ENCODE assay signal across 8 cellular contexts in the genomic region with DNA sequence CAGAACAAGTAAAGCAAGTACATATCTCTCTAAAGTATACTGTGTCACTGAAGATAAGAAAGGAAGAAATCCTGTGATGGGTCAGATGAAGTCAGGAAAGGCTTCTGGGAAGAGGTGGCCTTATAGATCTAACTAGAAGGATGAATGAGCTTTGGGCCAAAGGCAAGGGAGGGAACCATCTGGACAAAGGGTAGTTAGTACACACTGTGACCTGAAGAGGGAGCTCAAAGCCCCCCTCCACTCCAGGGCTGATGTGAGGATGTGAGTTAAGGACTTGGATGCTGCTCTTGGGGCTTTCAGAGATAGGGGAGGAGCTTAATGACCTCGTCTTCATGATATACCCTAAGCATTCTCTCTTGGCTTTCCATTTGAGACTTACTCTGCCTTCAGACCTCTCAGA.
DNase-seq lines count a peak whose midpoint lies in the region; ATAC-seq and TF ChIP-seq lines count a peak whose summit lies in the region.

No MANE protein-coding gene starts in this region.

- H4K91ac ChIP-seq in neuronal stem cell (ENCODE audit: low read depth, low read length, poor library complexity) = no peak overlapping the region

- no peak overlapping the region for H3K4ac ChIP-seq in neuronal stem cell (ENCODE audit: low read length)

- H3K27ac ChIP-seq in neuronal stem cell (replicated peaks; ENCODE audit: low read length) = no peak overlapping the region

- no peaks in the 10 kb centered on the region for H3K36me3 ChIP-seq in neuronal stem cell (replicated peaks in 1 of 2; ENCODE audit: control insufficient read depth in 2 of 2, insufficient read depth in 2 of 2, low read length in 2 of 2)

- no peak overlapping the region for H3K4me2 ChIP-seq in neuronal stem cell (ENCODE audit: insufficient read depth, low read length, poor library complexity, severe bottlenecking)

- no CpG with 5 or more reads among the region's 1 CpG for WGBS in neuronal stem cell (ENCODE audit: extremely low coverage in 2 of 2, insufficient read length in 2 of 2, insufficient replicate concordance in 1 of 2), 2 donors

- no peak overlapping the region for H3K18ac ChIP-seq in neuronal stem cell (ENCODE audit: low read length)

- no peaks in the 10 kb centered on the region for H3K4me1 ChIP-seq in neuronal stem cell (ENCODE audit: control insufficient read depth in 2 of 2, insufficient read depth in 1 of 2, low read depth in 1 of 2, low read length in 2 of 2)

- TF ChIP-seq CTCF in epithelial cell of esophagus (IDR thresholded peaks at IDR 0.05; ENCODE audit: insufficient read depth, low read depth, low read length, missing control alignments) = no peak

- H2BK5ac ChIP-seq in neuronal stem cell (ENCODE audit: low read length) = no peak overlapping the region

- H3K9me3 ChIP-seq in neuronal stem cell (replicated peaks in 1 of 2; ENCODE audit: control insufficient read depth in 2 of 2, insufficient read depth in 1 of 2, low read depth in 1 of 2, low read length in 2 of 2) = no peaks in the 10 kb centered on the region

- H2AK5ac ChIP-seq in neuronal stem cell (ENCODE audit: low read depth, low read length) = no peak overlapping the region

- no peak overlapping the region for H2BK15ac ChIP-seq in neuronal stem cell (ENCODE audit: low read length)

- ATAC-seq in SK-N-SH treated with all-trans-retinoic acid at 6 μM for 48 hours (peak; percentile 64), GM21717 (IDR thresholded peaks at IDR 0.05; ENCODE audit: unreplicated experiment) (no peak)

- H2BK12ac ChIP-seq in neuronal stem cell (ENCODE audit: low read length) = no peak overlapping the region

- H3K9ac ChIP-seq in neuronal stem cell (ENCODE audit: low read depth, low read length, poor library complexity) = no peak overlapping the region

- no peak overlapping the region for H4K8ac ChIP-seq in neuronal stem cell (ENCODE audit: low read depth, low read length)

- H2BK120ac ChIP-seq in neuronal stem cell (ENCODE audit: low read depth, low read length) = no peak overlapping the region

- no peak overlapping the region for H3K23ac ChIP-seq in neuronal stem cell (ENCODE audit: low read depth, low read length, poor library complexity)

- H3K4me3 ChIP-seq in epithelial cell of esophagus (ENCODE audit: low read length) = no peak overlapping the region
- no peak overlapping the region for H3K4me3 ChIP-seq in neuronal stem cell (ENCODE audit: low read length in 2 of 2)

- no peaks in the 10 kb centered on the region for H3K79me1 ChIP-seq in neuronal stem cell (ENCODE audit: low read depth, low read length)

- H2AFZ ChIP-seq in neuronal stem cell (ENCODE audit: low read length) = no peak overlapping the region

- H3K27me3 ChIP-seq in neuronal stem cell (ENCODE audit: control insufficient read depth in 3 of 3, insufficient read depth in 3 of 3, low read depth in 1 of 3, low read length in 3 of 3) = no peaks in the 10 kb centered on the region

- DNase-seq in activated CD4-positive, alpha-beta T cell treated with anti-CD3 and anti-CD28 coated beads for 48 hours = peak; percentile 59
- no peak for DNase-seq in activated CD4-positive, alpha-beta T cell treated with anti-CD3 and anti-CD28 coated beads, Interleukin-2, amount 50 U/mL, for 4 hours
- DNase-seq in HPDE6-E6E7 (ENCODE audit: extremely low spot score) (peak; percentile 12), epithelial cell of esophagus (ENCODE audit: low read depth) (peak; percentile 4), neuronal stem cell (ENCODE audit: low spot score) (peak; percentile 47)
- DNase-seq in NK-92 treated with Interleukin-12 subunit alpha and Interleukin-12 subunit beta, amount 100 ng/mL, for 24 hours (lab: John Stamatoyannopoulos, UW) = no peak

- H3K14ac ChIP-seq in neuronal stem cell (ENCODE audit: low read length) = no peak overlapping the region

TF ChIP-seq in SK-N-SH treated with all-trans-retinoic acid at 6 μM for 48 hours, 23 proteins besides CTCF, POLR2A, EP300 and RAD21 (continues in another document):
- no peak for TF ChIP-seq PATZ1 (CRISPR knock-in tag; IDR thresholded peaks at IDR 0.05; ENCODE audit: borderline replicate concordance)
- no peak for TF ChIP-seq PPARA (CRISPR knock-in tag; IDR thresholded peaks at IDR 0.05; ENCODE audit: borderline replicate concordance)
- no peak for TF ChIP-seq TCF4 (CRISPR knock-in tag; IDR thresholded peaks at IDR 0.05; ENCODE audit: borderline replicate concordance)
- no peak for TF ChIP-seq CSDC2 (CRISPR knock-in tag; IDR thresholded peaks at IDR 0.05)
- TF ChIP-seq ISL1 (CRISPR knock-in tag; IDR thresholded peaks at IDR 0.05) = no peak
- TF ChIP-seq TOX (CRISPR knock-in tag; IDR thresholded peaks at IDR 0.05; ENCODE audit: borderline replicate concordance) = no peak
- no peak for TF ChIP-seq BACH2 (CRISPR knock-in tag; IDR thresholded peaks at IDR 0.05; ENCODE audit: borderline replicate concordance)
- no peak for TF ChIP-seq OSR1 (CRISPR knock-in tag; IDR thresholded peaks at IDR 0.05)
- TF ChIP-seq RARB (CRISPR knock-in tag; IDR thresholded peaks at IDR 0.05) = no peak
- no peak for TF ChIP-seq ZNF565 (CRISPR knock-in tag; conservative IDR thresholded peaks at IDR 0.05; ENCODE audit: low read depth)
- TF ChIP-seq ZFP3 (CRISPR knock-in tag; IDR thresholded peaks at IDR 0.05) = no peak
- TF ChIP-seq, protein P1, sequence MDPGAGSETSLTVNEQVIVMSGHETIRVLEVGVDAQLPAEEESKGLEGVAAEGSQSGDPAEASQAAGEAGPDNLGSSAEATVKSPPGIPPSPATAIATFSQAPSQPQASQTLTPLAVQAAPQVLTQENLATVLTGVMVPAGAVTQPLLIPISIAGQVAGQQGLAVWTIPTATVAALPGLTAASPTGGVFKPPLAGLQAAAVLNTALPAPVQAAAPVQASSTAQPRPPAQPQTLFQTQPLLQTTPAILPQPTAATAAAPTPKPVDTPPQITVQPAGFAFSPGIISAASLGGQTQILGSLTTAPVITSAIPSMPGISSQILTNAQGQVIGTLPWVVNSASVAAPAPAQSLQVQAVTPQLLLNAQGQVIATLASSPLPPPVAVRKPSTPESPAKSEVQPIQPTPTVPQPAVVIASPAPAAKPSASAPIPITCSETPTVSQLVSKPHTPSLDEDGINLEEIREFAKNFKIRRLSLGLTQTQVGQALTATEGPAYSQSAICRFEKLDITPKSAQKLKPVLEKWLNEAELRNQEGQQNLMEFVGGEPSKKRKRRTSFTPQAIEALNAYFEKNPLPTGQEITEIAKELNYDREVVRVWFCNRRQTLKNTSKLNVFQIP (CRISPR knock-in tag; IDR thresholded peaks at IDR 0.05; ENCODE audit: borderline replicate concordance, low read depth) = no peak
- TF ChIP-seq ZNF70 (CRISPR knock-in tag; IDR thresholded peaks at IDR 0.05) = no peak
- TF ChIP-seq SNAI2 (CRISPR knock-in tag; IDR thresholded peaks at IDR 0.05) = no peak
- TF ChIP-seq, protein P2, sequence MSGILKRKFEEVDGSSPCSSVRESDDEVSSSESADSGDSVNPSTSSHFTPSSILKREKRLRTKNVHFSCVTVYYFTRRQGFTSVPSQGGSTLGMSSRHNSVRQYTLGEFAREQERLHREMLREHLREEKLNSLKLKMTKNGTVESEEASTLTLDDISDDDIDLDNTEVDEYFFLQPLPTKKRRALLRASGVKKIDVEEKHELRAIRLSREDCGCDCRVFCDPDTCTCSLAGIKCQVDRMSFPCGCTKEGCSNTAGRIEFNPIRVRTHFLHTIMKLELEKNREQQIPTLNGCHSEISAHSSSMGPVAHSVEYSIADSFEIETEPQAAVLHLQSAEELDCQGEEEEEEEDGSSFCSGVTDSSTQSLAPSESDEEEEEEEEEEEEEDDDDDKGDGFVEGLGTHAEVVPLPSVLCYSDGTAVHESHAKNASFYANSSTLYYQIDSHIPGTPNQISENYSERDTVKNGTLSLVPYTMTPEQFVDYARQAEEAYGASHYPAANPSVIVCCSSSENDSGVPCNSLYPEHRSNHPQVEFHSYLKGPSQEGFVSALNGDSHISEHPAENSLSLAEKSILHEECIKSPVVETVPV (CRISPR knock-in tag; IDR thresholded peaks at IDR 0.05) = no peak
- TF ChIP-seq CREB5 (CRISPR knock-in tag; IDR thresholded peaks at IDR 0.05; ENCODE audit: low read depth) = no peak
- no peak for TF ChIP-seq ESRRG (CRISPR knock-in tag; IDR thresholded peaks at IDR 0.05)

Comparison
In these comparisons a context has a peak if more than half of its experiments do, and no peak if none do; other contexts are left out.
1. DNase-seq: peak in activated CD4-positive, alpha-beta T cell treated with anti-CD3 and anti-CD28 coated beads for 48 hours (single experiment), HPDE6-E6E7 (single experiment), epithelial cell of esophagus (single experiment) and neuronal stem cell (single experiment); none in activated CD4-positive, alpha-beta T cell treated with anti-CD3 and anti-CD28 coated beads, Interleukin-2, amount 50 U/mL, for 4 hours (0 of 2) and NK-92 treated with Interleukin-12 subunit alpha and Interleukin-12 subunit beta, amount 100 ng/mL, for 24 hours (single experiment).